In genomic region chr5:143536364-143536763, GRCh38 we compare ENCODE assay signal across 13 cellular contexts.
A peak's percentile ranks its signal among the peaks of the same experiment; 100 is the strongest.
DNase-seq lines count a peak whose midpoint lies in the region; ATAC-seq and TF ChIP-seq lines count a peak whose summit lies in the region.
"Had no signal": no experiment of that assay in that cellular context is flagged by ENCODE, and none has a peak within 500 bp of the region (broad histone marks: within the 10 kb centered on the region; RNA-seq: fewer than 3 reads in every experiment).

No MANE protein-coding gene starts in this region.

- H3K4me1 ChIP-seq in testis, result no peaks in the 10 kb centered on the region
- H3K4me1 ChIP-seq: upper lobe of left lung had no signal

- H3K36me3 ChIP-seq in testis (ENCODE audit: low read depth, missing control alignments), result no peaks in the 10 kb centered on the region
- H3K36me3 ChIP-seq: upper lobe of left lung had no signal

- no peaks in the 10 kb centered on the region for H3K9me3 ChIP-seq in testis

- H3K27me3 ChIP-seq in testis, result no peaks in the 10 kb centered on the region
- H3K27me3 ChIP-seq: upper lobe of left lung had no signal

- intact Hi-C loops in testis (cut with DNase I; ENCODE audit: low total_unique reads), result no loop called here

- no peak for ATAC-seq in GM21528 (IDR thresholded peaks at IDR 0.05; ENCODE audit: low FRiP score, unreplicated experiment)
- ATAC-seq: T-helper 17 cell had no signal

- H3K4me3 ChIP-seq in fibroblast of mammary gland (ENCODE audit: control insufficient read depth, low read depth, low read length), result no peak overlapping the region
- H3K4me3 ChIP-seq in testis, result no peak overlapping the region
- H3K4me3 ChIP-seq: upper lobe of left lung had no signal

- WGBS in testis, 2 donors, result 93 to 98% methylated on average over 3 of the region's 3 CpGs

- no peak for TF ChIP-seq POLR2A in testis (IDR thresholded peaks at IDR 0.05)

- DNase-seq in EL, result peak; percentile 99
- DNase-seq in RKO (ENCODE audit: low spot score), result peak; percentile 58
- DNase-seq in fibroblast of mammary gland (ENCODE audit: low read depth), result peak; percentile 98
- peak; percentile 93 for DNase-seq in renal cortical epithelial cell (ENCODE audit: low read depth)
- no peak for DNase-seq in NCI-H1436 (lab: John Stamatoyannopoulos, UW)
- no peak for DNase-seq in testis
- DNase-seq in AML-193 (lab: John Stamatoyannopoulos, UW), result no peak
- DNase-seq: activated T-cell treated with anti-CD3 and anti-CD28 coated beads, Interleukin-2, amount 50 U/mL, for 48 hours; NCI-H2227 treated with DMSO at 0.1 percent for 48 hours; stimulated activated CD4-positive, alpha-beta T cell treated with anti-CD3 and anti-CD28 coated beads, Interleukin-4, amount 100 ng/mL, for 1 hour; T-helper 17 cell; upper lobe of left lung had no signal

- TF ChIP-seq CTCF in fibroblast of mammary gland (conservative IDR thresholded peaks at IDR 0.05; ENCODE audit: control insufficient read depth, insufficient read depth, low read depth, low read length) (no peak), testis (IDR thresholded peaks at IDR 0.05) (no peak)

- H3K27ac ChIP-seq in testis, result no peak overlapping the region
- H3K27ac ChIP-seq: upper lobe of left lung had no signal

Comparison
In these comparisons a context has a peak if more than half of its experiments do, and no peak if none do; other contexts are left out.
1. DNase-seq: peak in EL (single experiment), RKO (single experiment), fibroblast of mammary gland (single experiment) and renal cortical epithelial cell (single experiment); none in NCI-H1436 (single experiment), testis (single experiment) and AML-193 (0 of 2).